In genomic region chr6:12009904-12010634, GRCh38 we compare ENCODE assay signal across 1 cellular context.
TF ChIP-seq lines count a peak whose summit lies in the region.

No MANE protein-coding gene starts in this region.

TF ChIP-seq in HEK293, 187 proteins besides CTCF, POLR2A, EP300 and RAD21 (continued from another document):
- no peak for TF ChIP-seq ZNF692 (tag by site-specific recombination; IDR thresholded peaks at IDR 0.05)
- TF ChIP-seq ZNF169 (tag by site-specific recombination; IDR thresholded peaks at IDR 0.05): no peak
